In genomic region chr5:158198636-158199035, GRCh38 we compare ENCODE assay signal across 11 cellular contexts.
DNase-seq lines count a peak whose midpoint lies in the region; ATAC-seq and TF ChIP-seq lines count a peak whose summit lies in the region.
"Had no signal": no experiment of that assay in that cellular context is flagged by ENCODE, and none has a peak within 500 bp of the region (broad histone marks: within the 10 kb centered on the region; RNA-seq: fewer than 3 reads in every experiment).

No MANE protein-coding gene starts in this region.

- no peak overlapping the region for H3K4me2 ChIP-seq in mesendoderm (ENCODE audit: low read length)

- no peaks in the 10 kb centered on the region for H3K79me2 ChIP-seq in mesendoderm (ENCODE audit: control insufficient read depth, insufficient read depth, low read length)

- H4K5ac ChIP-seq in mesendoderm (ENCODE audit: low read length): no peak overlapping the region

- no peak overlapping the region for H2BK120ac ChIP-seq in mesendoderm (ENCODE audit: low read depth, low read length)

- no peak overlapping the region for H2AK5ac ChIP-seq in mesendoderm (ENCODE audit: low read length)

- peaks cover 46% of the 10 kb centered on the region for H3K27me3 Mint-ChIP-seq in Calu3 (ENCODE audit: unreplicated experiment)
- peaks cover 3 to 9% of the 10 kb centered on the region in 2 donors for H3K27me3 Mint-ChIP-seq in T-cell

- POLR2A ChIA-PET in T-cell (lab: Charles Lee): interaction anchor here in 1 of 2 donors (0.6 kb wide), 1 partner anchor 940 kb away, joined by 6 read pairs; no protein-coding TSS in a partner anchor

- no peak overlapping the region for H3K4ac ChIP-seq in mesendoderm (ENCODE audit: low read depth, low read length)

- no TSS peak for BruUV-seq in Calu3 (replicated peaks; lab: Mats Ljungman, UMichigan)

- no peak for TF ChIP-seq POLR2A in adrenal gland (IDR thresholded peaks at IDR 0.05)

- no peaks in the 10 kb centered on the region for H3K9me3 ChIP-seq in adrenal gland (replicated peaks in 1 of 3)

- H3K79me1 ChIP-seq in mesendoderm (ENCODE audit: low read length): no peaks in the 10 kb centered on the region

- H3K4me1 ChIP-seq in mesendoderm (ENCODE audit: control insufficient read depth, low read depth, low read length): peaks cover 9% of the 10 kb centered on the region
- no peaks in the 10 kb centered on the region for H3K4me1 ChIP-seq in adrenal gland (replicated peaks in 1 of 2)

- H3K27me3 ChIP-seq in mesendoderm (ENCODE audit: insufficient read depth, low read length, poor library complexity) (no peaks in the 10 kb centered on the region), adrenal gland (no peaks in the 10 kb centered on the region)

- no peak overlapping the region for H3K56ac ChIP-seq in mesendoderm (ENCODE audit: low read length)

- CTCF ChIA-PET in Calu3 (lab: Charles Lee): no interaction called here
- CTCF ChIA-PET in T-cell (lab: Charles Lee): no interaction called here

- H3K23ac ChIP-seq in mesendoderm (ENCODE audit: low read length): no peak overlapping the region

- H3K27ac Mint-ChIP-seq in Calu3 (ENCODE audit: unreplicated experiment): no peak overlapping the region
- no peak overlapping the region for H3K27ac Mint-ChIP-seq in T-cell

- peak; percentile 99 for ATAC-seq in GM18867 (IDR thresholded peaks at IDR 0.05; ENCODE audit: unreplicated experiment)
- ATAC-seq in GM21717 (IDR thresholded peaks at IDR 0.05; ENCODE audit: unreplicated experiment): peak; percentile 99
- peak; percentile 94 for ATAC-seq in HG03280 (IDR thresholded peaks at IDR 0.05; ENCODE audit: unreplicated experiment)
- ATAC-seq in T-cell (replicated peaks in 1 of 4): no peak
- ATAC-seq: activated T-cell treated with anti-CD3 and anti-CD28 coated beads, Interleukin-2, amount 50 U/mL, for 4 hours had no signal

- no peaks in the 10 kb centered on the region for H3K9me3 Mint-ChIP-seq in Calu3 (ENCODE audit: low read depth, unreplicated experiment)
- H3K9me3 Mint-ChIP-seq in T-cell: peaks cover 0 to 4% (median 2%) of the 10 kb centered on the region in 3 donors
- H3K9me3 Mint-ChIP-seq: activated T-cell treated with anti-CD3 and anti-CD28 coated beads, Interleukin-2, amount 50 U/mL, for 4 hours had no signal

- H3K4me1 Mint-ChIP-seq in Calu3 (ENCODE audit: low read depth, unreplicated experiment): no peaks in the 10 kb centered on the region
- peaks cover 0 to 2% (median 0%) of the 10 kb centered on the region in 3 donors for H3K4me1 Mint-ChIP-seq in T-cell

- H3K4me3 ChIP-seq in mesendoderm (ENCODE audit: low read length) (no peak overlapping the region), adrenal gland (no peak overlapping the region)

- no peak overlapping the region for H2BK15ac ChIP-seq in mesendoderm (replicated peaks; ENCODE audit: low read depth)

- no peaks in the 10 kb centered on the region for H3K36me3 ChIP-seq in mesendoderm (ENCODE audit: control insufficient read depth, insufficient read depth, low read length)
- no peaks in the 10 kb centered on the region for H3K36me3 ChIP-seq in adrenal gland (replicated peaks in 1 of 2)

- TF ChIP-seq CTCF in Calu3 (IDR thresholded peaks at IDR 0.05; ENCODE audit: unreplicated experiment) (no peak), adrenal gland (IDR thresholded peaks at IDR 0.05) (no peak)

- H3K4me3 Mint-ChIP-seq in Calu3 (ENCODE audit: low read depth, unreplicated experiment) (no peak overlapping the region), T-cell (no peak overlapping the region)
- H3K4me3 Mint-ChIP-seq: activated T-cell treated with anti-CD3 and anti-CD28 coated beads, Interleukin-2, amount 50 U/mL, for 4 hours had no signal

- no CpG with 5 or more reads among the region's 6 CpGs for WGBS in mesendoderm (ENCODE audit: extremely low coverage, insufficient coverage, low lambda C conversion rate)
- 84 to 94% (median 88%) methylated on average over 6 of the region's 6 CpGs for WGBS in adrenal gland, 4 donors

- no peak overlapping the region for H2BK5ac ChIP-seq in mesendoderm (ENCODE audit: low read length)

- H3K27ac ChIP-seq in mesendoderm (ENCODE audit: low read depth, low read length): no peak overlapping the region
- no peak overlapping the region for H3K27ac ChIP-seq in adrenal gland

- H4K8ac ChIP-seq in mesendoderm (ENCODE audit: low read depth, low read length): no peak overlapping the region

- DNase-seq in mesendoderm (peak; percentile 81), Calu3 (no peak), T-cell (no peak), SW480 (ENCODE audit: low spot score) (no peak), adrenal gland (no peak)
- DNase-seq: activated T-cell treated with anti-CD3 and anti-CD28 coated beads, Interleukin-2, amount 50 U/mL, for 4 hours; cerebellar nuclear complex; midbrain had no signal

- no peak overlapping the region for H3K18ac ChIP-seq in mesendoderm (ENCODE audit: low read length)

- H3K9ac ChIP-seq in mesendoderm (ENCODE audit: low read length): no peak overlapping the region

- H3K36me3 Mint-ChIP-seq in Calu3 (ENCODE audit: insufficient read depth, unreplicated experiment): no peaks in the 10 kb centered on the region
- no peaks in the 10 kb centered on the region for H3K36me3 Mint-ChIP-seq in T-cell

- intact Hi-C loops in Calu3 (cut with micrococcal nuclease; ENCODE audit: unreplicated experiment) (no loop called here), adrenal gland (cut with DNase I) (no loop called here)

Comparison
In these comparisons a context has a peak if more than half of its experiments do, and no peak if none do; other contexts are left out.
1. ATAC-seq: peak in GM18867 (single experiment), GM21717 (single experiment) and HG03280 (single experiment); none in T-cell (0 of 4).